5 cellular contexts compared by ENCODE assay signal in genomic region chr7:94834359-94834758, GRCh38.
"Had no signal": no experiment of that assay in that cellular context is flagged by ENCODE, and none has a peak within 500 bp of the region (broad histone marks: within the 10 kb centered on the region; RNA-seq: fewer than 3 reads in every experiment).

No MANE protein-coding gene starts in this region.

- H3K4me3 ChIP-seq: GM23338, K562 had no signal

- ATAC-seq: GM23338, K562 had no signal

- DNase-seq: H9, HCEC 1CT, IMR-90 had no signal
